ENCODE assay signal across 1 cellular context in the genomic region with DNA sequence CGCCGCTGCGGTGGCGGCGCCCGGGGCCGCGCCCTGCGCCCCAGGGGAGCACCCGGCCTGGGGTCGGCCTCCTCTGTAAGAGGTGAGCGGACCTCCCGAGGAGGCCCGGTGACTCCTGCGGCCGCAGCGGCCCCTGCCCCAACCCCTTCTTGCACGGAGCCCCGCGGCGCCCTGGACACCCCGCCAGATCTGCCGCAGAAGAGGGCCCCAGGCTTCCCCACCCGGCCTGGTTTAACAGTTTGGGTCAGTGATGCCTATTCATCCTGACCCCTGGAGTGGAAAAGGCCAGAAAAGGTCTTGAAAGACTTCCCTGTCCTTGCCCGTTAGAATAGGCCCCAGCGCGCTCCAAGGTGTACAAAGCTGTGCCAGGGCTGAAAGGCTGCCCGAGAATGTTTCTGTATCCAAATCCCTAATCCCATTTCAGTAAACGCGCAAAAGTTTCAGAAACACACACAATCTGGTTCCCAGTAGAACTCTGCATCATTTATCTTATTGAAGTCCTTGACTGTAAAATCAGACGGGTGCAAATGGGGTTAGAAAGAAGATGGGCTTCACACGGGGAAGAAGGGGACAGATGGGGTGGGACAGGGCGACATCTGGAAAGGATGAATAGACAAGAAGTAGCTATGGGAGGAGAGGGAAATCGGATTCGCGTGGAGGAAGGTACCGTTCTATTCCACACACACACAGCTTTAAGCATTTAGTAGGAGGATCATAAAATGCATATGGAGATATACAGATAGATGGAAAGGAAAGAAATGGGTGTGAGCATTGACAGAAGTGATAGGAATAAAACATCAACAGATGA.
TF ChIP-seq lines count a peak whose summit lies in the region.

No MANE protein-coding gene starts in this region.

TF ChIP-seq in K562, 482 proteins besides CTCF, POLR2A, EP300 and RAD21 (continued from another document and continues in another):
- TF ChIP-seq, protein P1, sequence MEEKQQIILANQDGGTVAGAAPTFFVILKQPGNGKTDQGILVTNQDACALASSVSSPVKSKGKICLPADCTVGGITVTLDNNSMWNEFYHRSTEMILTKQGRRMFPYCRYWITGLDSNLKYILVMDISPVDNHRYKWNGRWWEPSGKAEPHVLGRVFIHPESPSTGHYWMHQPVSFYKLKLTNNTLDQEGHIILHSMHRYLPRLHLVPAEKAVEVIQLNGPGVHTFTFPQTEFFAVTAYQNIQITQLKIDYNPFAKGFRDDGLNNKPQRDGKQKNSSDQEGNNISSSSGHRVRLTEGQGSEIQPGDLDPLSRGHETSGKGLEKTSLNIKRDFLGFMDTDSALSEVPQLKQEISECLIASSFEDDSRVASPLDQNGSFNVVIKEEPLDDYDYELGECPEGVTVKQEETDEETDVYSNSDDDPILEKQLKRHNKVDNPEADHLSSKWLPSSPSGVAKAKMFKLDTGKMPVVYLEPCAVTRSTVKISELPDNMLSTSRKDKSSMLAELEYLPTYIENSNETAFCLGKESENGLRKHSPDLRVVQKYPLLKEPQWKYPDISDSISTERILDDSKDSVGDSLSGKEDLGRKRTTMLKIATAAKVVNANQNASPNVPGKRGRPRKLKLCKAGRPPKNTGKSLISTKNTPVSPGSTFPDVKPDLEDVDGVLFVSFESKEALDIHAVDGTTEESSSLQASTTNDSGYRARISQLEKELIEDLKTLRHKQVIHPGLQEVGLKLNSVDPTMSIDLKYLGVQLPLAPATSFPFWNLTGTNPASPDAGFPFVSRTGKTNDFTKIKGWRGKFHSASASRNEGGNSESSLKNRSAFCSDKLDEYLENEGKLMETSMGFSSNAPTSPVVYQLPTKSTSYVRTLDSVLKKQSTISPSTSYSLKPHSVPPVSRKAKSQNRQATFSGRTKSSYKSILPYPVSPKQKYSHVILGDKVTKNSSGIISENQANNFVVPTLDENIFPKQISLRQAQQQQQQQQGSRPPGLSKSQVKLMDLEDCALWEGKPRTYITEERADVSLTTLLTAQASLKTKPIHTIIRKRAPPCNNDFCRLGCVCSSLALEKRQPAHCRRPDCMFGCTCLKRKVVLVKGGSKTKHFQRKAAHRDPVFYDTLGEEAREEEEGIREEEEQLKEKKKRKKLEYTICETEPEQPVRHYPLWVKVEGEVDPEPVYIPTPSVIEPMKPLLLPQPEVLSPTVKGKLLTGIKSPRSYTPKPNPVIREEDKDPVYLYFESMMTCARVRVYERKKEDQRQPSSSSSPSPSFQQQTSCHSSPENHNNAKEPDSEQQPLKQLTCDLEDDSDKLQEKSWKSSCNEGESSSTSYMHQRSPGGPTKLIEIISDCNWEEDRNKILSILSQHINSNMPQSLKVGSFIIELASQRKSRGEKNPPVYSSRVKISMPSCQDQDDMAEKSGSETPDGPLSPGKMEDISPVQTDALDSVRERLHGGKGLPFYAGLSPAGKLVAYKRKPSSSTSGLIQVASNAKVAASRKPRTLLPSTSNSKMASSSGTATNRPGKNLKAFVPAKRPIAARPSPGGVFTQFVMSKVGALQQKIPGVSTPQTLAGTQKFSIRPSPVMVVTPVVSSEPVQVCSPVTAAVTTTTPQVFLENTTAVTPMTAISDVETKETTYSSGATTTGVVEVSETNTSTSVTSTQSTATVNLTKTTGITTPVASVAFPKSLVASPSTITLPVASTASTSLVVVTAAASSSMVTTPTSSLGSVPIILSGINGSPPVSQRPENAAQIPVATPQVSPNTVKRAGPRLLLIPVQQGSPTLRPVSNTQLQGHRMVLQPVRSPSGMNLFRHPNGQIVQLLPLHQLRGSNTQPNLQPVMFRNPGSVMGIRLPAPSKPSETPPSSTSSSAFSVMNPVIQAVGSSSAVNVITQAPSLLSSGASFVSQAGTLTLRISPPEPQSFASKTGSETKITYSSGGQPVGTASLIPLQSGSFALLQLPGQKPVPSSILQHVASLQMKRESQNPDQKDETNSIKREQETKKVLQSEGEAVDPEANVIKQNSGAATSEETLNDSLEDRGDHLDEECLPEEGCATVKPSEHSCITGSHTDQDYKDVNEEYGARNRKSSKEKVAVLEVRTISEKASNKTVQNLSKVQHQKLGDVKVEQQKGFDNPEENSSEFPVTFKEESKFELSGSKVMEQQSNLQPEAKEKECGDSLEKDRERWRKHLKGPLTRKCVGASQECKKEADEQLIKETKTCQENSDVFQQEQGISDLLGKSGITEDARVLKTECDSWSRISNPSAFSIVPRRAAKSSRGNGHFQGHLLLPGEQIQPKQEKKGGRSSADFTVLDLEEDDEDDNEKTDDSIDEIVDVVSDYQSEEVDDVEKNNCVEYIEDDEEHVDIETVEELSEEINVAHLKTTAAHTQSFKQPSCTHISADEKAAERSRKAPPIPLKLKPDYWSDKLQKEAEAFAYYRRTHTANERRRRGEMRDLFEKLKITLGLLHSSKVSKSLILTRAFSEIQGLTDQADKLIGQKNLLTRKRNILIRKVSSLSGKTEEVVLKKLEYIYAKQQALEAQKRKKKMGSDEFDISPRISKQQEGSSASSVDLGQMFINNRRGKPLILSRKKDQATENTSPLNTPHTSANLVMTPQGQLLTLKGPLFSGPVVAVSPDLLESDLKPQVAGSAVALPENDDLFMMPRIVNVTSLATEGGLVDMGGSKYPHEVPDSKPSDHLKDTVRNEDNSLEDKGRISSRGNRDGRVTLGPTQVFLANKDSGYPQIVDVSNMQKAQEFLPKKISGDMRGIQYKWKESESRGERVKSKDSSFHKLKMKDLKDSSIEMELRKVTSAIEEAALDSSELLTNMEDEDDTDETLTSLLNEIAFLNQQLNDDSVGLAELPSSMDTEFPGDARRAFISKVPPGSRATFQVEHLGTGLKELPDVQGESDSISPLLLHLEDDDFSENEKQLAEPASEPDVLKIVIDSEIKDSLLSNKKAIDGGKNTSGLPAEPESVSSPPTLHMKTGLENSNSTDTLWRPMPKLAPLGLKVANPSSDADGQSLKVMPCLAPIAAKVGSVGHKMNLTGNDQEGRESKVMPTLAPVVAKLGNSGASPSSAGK (IDR thresholded peaks at IDR 0.05), result no peak
- no peak for TF ChIP-seq CCAR2 (IDR thresholded peaks at IDR 0.05; ENCODE audit: low read depth, low read length)
- no peak for TF ChIP-seq YY1 (IDR thresholded peaks at IDR 0.05; ENCODE audit: borderline replicate concordance in 1 of 3, control insufficient read depth in 1 of 3, extremely low read depth in 1 of 3, insufficient read depth in 3 of 3, insufficient read length in 1 of 3, insufficient replicate concordance in 2 of 3, low read depth in 1 of 3, low read length in 2 of 3)
- TF ChIP-seq, protein P2, sequence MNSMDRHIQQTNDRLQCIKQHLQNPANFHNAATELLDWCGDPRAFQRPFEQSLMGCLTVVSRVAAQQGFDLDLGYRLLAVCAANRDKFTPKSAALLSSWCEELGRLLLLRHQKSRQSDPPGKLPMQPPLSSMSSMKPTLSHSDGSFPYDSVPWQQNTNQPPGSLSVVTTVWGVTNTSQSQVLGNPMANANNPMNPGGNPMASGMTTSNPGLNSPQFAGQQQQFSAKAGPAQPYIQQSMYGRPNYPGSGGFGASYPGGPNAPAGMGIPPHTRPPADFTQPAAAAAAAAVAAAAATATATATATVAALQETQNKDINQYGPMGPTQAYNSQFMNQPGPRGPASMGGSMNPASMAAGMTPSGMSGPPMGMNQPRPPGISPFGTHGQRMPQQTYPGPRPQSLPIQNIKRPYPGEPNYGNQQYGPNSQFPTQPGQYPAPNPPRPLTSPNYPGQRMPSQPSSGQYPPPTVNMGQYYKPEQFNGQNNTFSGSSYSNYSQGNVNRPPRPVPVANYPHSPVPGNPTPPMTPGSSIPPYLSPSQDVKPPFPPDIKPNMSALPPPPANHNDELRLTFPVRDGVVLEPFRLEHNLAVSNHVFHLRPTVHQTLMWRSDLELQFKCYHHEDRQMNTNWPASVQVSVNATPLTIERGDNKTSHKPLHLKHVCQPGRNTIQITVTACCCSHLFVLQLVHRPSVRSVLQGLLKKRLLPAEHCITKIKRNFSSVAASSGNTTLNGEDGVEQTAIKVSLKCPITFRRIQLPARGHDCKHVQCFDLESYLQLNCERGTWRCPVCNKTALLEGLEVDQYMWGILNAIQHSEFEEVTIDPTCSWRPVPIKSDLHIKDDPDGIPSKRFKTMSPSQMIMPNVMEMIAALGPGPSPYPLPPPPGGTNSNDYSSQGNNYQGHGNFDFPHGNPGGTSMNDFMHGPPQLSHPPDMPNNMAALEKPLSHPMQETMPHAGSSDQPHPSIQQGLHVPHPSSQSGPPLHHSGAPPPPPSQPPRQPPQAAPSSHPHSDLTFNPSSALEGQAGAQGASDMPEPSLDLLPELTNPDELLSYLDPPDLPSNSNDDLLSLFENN (IDR thresholded peaks at IDR 0.05; ENCODE audit: low read depth in 2 of 2, low read length in 2 of 2), result no peak
- TF ChIP-seq NONO (IDR thresholded peaks at IDR 0.05; ENCODE audit: low read depth in 2 of 2, low read length in 1 of 2), result no peak
- no peak for TF ChIP-seq CBX5 (IDR thresholded peaks at IDR 0.05; ENCODE audit: borderline replicate concordance, low read depth)
- no peak for TF ChIP-seq DDX20 (tag; IDR thresholded peaks at IDR 0.05; ENCODE audit: low read depth)
- no peak for TF ChIP-seq HEY1 (CRISPR knock-in tag; IDR thresholded peaks at IDR 0.05; ENCODE audit: borderline replicate concordance)
- TF ChIP-seq BRF1 (IDR thresholded peaks at IDR 0.05; ENCODE audit: borderline replicate concordance, extremely low read depth, insufficient read length), result no peak
- no peak for TF ChIP-seq NCOA6 (IDR thresholded peaks at IDR 0.05)
- TF ChIP-seq CBX3 (IDR thresholded peaks at IDR 0.05; ENCODE audit: borderline replicate concordance in 1 of 2, low read length in 2 of 2), result no peak
- no peak for TF ChIP-seq PCBP1 (IDR thresholded peaks at IDR 0.05; ENCODE audit: low read depth, low read length, poor library complexity, severe bottlenecking)
- TF ChIP-seq, protein P3, sequence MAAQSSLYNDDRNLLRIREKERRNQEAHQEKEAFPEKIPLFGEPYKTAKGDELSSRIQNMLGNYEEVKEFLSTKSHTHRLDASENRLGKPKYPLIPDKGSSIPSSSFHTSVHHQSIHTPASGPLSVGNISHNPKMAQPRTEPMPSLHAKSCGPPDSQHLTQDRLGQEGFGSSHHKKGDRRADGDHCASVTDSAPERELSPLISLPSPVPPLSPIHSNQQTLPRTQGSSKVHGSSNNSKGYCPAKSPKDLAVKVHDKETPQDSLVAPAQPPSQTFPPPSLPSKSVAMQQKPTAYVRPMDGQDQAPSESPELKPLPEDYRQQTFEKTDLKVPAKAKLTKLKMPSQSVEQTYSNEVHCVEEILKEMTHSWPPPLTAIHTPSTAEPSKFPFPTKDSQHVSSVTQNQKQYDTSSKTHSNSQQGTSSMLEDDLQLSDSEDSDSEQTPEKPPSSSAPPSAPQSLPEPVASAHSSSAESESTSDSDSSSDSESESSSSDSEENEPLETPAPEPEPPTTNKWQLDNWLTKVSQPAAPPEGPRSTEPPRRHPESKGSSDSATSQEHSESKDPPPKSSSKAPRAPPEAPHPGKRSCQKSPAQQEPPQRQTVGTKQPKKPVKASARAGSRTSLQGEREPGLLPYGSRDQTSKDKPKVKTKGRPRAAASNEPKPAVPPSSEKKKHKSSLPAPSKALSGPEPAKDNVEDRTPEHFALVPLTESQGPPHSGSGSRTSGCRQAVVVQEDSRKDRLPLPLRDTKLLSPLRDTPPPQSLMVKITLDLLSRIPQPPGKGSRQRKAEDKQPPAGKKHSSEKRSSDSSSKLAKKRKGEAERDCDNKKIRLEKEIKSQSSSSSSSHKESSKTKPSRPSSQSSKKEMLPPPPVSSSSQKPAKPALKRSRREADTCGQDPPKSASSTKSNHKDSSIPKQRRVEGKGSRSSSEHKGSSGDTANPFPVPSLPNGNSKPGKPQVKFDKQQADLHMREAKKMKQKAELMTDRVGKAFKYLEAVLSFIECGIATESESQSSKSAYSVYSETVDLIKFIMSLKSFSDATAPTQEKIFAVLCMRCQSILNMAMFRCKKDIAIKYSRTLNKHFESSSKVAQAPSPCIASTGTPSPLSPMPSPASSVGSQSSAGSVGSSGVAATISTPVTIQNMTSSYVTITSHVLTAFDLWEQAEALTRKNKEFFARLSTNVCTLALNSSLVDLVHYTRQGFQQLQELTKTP (IDR thresholded peaks at IDR 0.05; ENCODE audit: low read depth in 1 of 2, partially characterized antibody in 2 of 2), result peak in 1 of 2 experiments; percentile 50
- TF ChIP-seq, protein P4, sequence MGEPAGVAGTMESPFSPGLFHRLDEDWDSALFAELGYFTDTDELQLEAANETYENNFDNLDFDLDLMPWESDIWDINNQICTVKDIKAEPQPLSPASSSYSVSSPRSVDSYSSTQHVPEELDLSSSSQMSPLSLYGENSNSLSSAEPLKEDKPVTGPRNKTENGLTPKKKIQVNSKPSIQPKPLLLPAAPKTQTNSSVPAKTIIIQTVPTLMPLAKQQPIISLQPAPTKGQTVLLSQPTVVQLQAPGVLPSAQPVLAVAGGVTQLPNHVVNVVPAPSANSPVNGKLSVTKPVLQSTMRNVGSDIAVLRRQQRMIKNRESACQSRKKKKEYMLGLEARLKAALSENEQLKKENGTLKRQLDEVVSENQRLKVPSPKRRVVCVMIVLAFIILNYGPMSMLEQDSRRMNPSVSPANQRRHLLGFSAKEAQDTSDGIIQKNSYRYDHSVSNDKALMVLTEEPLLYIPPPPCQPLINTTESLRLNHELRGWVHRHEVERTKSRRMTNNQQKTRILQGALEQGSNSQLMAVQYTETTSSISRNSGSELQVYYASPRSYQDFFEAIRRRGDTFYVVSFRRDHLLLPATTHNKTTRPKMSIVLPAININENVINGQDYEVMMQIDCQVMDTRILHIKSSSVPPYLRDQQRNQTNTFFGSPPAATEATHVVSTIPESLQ (CRISPR knock-in tag; IDR thresholded peaks at IDR 0.05), result no peak
- no peak for TF ChIP-seq BHLHE40 (IDR thresholded peaks at IDR 0.05; ENCODE audit: low read length)
- no peak for TF ChIP-seq NFATC3 (IDR thresholded peaks at IDR 0.05)
- peak in 1 of 2 experiments; percentile 50; a peak in 1 of 4 replicates for TF ChIP-seq HDAC1 (IDR thresholded peaks at IDR 0.05)
- TF ChIP-seq TCF7 (IDR thresholded peaks at IDR 0.05; ENCODE audit: borderline replicate concordance), result no peak
- peak; percentile 68; the same call in 1 of the 2 replicates for TF ChIP-seq ZKSCAN8 (CRISPR knock-in tag; IDR thresholded peaks at IDR 0.05)
- TF ChIP-seq, protein P5, sequence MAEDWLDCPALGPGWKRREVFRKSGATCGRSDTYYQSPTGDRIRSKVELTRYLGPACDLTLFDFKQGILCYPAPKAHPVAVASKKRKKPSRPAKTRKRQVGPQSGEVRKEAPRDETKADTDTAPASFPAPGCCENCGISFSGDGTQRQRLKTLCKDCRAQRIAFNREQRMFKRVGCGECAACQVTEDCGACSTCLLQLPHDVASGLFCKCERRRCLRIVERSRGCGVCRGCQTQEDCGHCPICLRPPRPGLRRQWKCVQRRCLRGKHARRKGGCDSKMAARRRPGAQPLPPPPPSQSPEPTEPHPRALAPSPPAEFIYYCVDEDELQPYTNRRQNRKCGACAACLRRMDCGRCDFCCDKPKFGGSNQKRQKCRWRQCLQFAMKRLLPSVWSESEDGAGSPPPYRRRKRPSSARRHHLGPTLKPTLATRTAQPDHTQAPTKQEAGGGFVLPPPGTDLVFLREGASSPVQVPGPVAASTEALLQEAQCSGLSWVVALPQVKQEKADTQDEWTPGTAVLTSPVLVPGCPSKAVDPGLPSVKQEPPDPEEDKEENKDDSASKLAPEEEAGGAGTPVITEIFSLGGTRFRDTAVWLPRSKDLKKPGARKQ (CRISPR knock-in tag; IDR thresholded peaks at IDR 0.05), result no peak
- no peak for TF ChIP-seq DIDO1 (tag; IDR thresholded peaks at IDR 0.05; ENCODE audit: low read depth)
- TF ChIP-seq KDM4B (IDR thresholded peaks at IDR 0.05; ENCODE audit: borderline replicate concordance in 2 of 2, low read depth in 1 of 2), result no peak
- TF ChIP-seq SAP30 (IDR thresholded peaks at IDR 0.05; ENCODE audit: borderline replicate concordance, insufficient read depth, low read depth, low read length, poor library complexity, severe bottlenecking), result no peak
- no peak for TF ChIP-seq PHB2 (IDR thresholded peaks at IDR 0.05; ENCODE audit: low read depth)
- TF ChIP-seq MAFG (tag; conservative IDR thresholded peaks at IDR 0.05), result no peak
- no peak for TF ChIP-seq NRF1 (conservative IDR thresholded peaks at IDR 0.05 in 1 of 2, IDR thresholded peaks at IDR 0.05 in 1 of 2)
- no peak for TF ChIP-seq CREBBP (IDR thresholded peaks at IDR 0.05; ENCODE audit: low read depth, low read length)
- no peak for TF ChIP-seq WHSC1 (IDR thresholded peaks at IDR 0.05; ENCODE audit: low read length)
- TF ChIP-seq TCF7L2 (IDR thresholded peaks at IDR 0.05; ENCODE audit: low read depth, low read length), result no peak
- no peak for TF ChIP-seq ZNF217 (CRISPR knock-in tag; IDR thresholded peaks at IDR 0.05)
- no peak for TF ChIP-seq KLF13 (tag; IDR thresholded peaks at IDR 0.05; ENCODE audit: borderline replicate concordance, low read depth)
